Comparison of ENCODE assay signal across 17 cellular contexts in the genomic region with DNA sequence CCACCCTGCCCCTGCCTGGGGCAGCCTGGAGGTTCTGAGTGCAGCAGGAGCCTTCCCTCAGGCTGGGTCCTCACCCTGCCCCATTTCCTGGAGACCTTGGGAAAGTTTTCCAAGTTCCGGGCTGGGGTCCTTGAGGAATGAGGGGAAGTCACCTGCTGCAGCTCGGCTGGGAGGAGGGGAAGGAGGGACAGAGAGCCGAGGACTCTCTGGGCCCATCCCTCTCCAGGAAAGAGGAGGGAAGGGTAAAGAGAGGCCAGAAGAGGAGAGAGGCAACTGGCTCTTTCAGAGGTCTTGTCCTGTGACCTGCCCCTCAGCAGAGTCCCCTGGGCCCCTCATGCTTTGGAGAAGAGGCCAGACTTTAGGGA.
A peak's percentile ranks its signal among the peaks of the same experiment; 100 is the strongest.
DNase-seq lines count a peak whose midpoint lies in the region; ATAC-seq and TF ChIP-seq lines count a peak whose summit lies in the region.
"Had no signal": no experiment of that assay in that cellular context is flagged by ENCODE, and none has a peak within 500 bp of the region (broad histone marks: within the 10 kb centered on the region; RNA-seq: fewer than 3 reads in every experiment).

No MANE protein-coding gene starts in this region.

- TF ChIP-seq CTCF in heart right ventricle (IDR thresholded peaks at IDR 0.05) (no peak), nephron progenitor cell (IDR thresholded peaks at IDR 0.05) (no peak), upper lobe of right lung (IDR thresholded peaks at IDR 0.05) (no peak), left lung (IDR thresholded peaks at IDR 0.05) (no peak)

- DNase-seq in Right ventricle myocardium superior = peak; percentile 41
- no peak for DNase-seq in cardiac septum (ENCODE audit: low spot score)
- no peak for DNase-seq in heart right ventricle
- no peak for DNase-seq in nephron progenitor cell
- no peak for DNase-seq in upper lobe of right lung
- no peak for DNase-seq in activated T-cell treated with anti-CD3 and anti-CD28 coated beads, Interleukin-2, amount 50 U/mL, for 4 hours
- DNase-seq in left lung = no peak
- no peak for DNase-seq in NCI-H1092 treated with DMSO at 0.1 percent for 48 hours (lab: John Stamatoyannopoulos, UW)
- DNase-seq: Caco-2; CD4-positive, alpha-beta T cell; NCI-H187; NCI-H226; NCI-H524; NCI-H82; OCI-M1; SIG-M5 had no signal

- H3K9me3 ChIP-seq in heart right ventricle (no peaks in the 10 kb centered on the region), upper lobe of right lung (no peaks in the 10 kb centered on the region), left lung (no peaks in the 10 kb centered on the region)
- H3K9me3 ChIP-seq: Caco-2 had no signal

- H3K9me3 Mint-ChIP-seq in nephron progenitor cell = no peaks in the 10 kb centered on the region
- no peaks in the 10 kb centered on the region for H3K9me3 Mint-ChIP-seq in activated T-cell treated with anti-CD3 and anti-CD28 coated beads, Interleukin-2, amount 50 U/mL, for 4 hours
- H3K9me3 Mint-ChIP-seq: CD4-positive, alpha-beta T cell had no signal

- H3K4me1 Mint-ChIP-seq in nephron progenitor cell = peaks cover 88% of the 10 kb centered on the region
- H3K4me1 Mint-ChIP-seq in activated T-cell treated with anti-CD3 and anti-CD28 coated beads, Interleukin-2, amount 50 U/mL, for 4 hours (ENCODE audit: low read depth) = no peaks in the 10 kb centered on the region
- H3K4me1 Mint-ChIP-seq: B cell had no signal

- H3K27me3 Mint-ChIP-seq in nephron progenitor cell (ENCODE audit: low read depth, poor library complexity) = peaks cover 11% of the 10 kb centered on the region
- peaks cover 4% of the 10 kb centered on the region for H3K27me3 Mint-ChIP-seq in activated T-cell treated with anti-CD3 and anti-CD28 coated beads, Interleukin-2, amount 50 U/mL, for 4 hours (ENCODE audit: low read depth)
- H3K27me3 Mint-ChIP-seq: B cell; CD4-positive, alpha-beta T cell had no signal

- no peak overlapping the region for H3K4me3 Mint-ChIP-seq in nephron progenitor cell
- no peak overlapping the region for H3K4me3 Mint-ChIP-seq in activated T-cell treated with anti-CD3 and anti-CD28 coated beads, Interleukin-2, amount 50 U/mL, for 4 hours
- H3K4me3 Mint-ChIP-seq: B cell; CD4-positive, alpha-beta T cell had no signal

- H3K4me1 ChIP-seq in heart right ventricle = peaks cover 8 to 77% (median 53%) of the 10 kb centered on the region in 9 donors
- H3K4me1 ChIP-seq in upper lobe of right lung = peaks cover 19% of the 10 kb centered on the region
- peaks cover 3 to 20% of the 10 kb centered on the region in 2 donors for H3K4me1 ChIP-seq in left lung

- no peaks in the 10 kb centered on the region for H3K27me3 ChIP-seq in heart right ventricle
- no peaks in the 10 kb centered on the region for H3K27me3 ChIP-seq in upper lobe of right lung
- peaks cover 0 to 2% of the 10 kb centered on the region in 2 donors for H3K27me3 ChIP-seq in left lung

- 50 to 66% methylated on average over 3 of the region's 3 CpGs for WGBS in heart right ventricle, 2 donors

- H3K27ac ChIP-seq in heart right ventricle = peak overlapping the region in 8 of 10 donors; percentile 9 to 69 (median 29)
- peak overlapping the region; percentile 4 for H3K27ac ChIP-seq in upper lobe of right lung
- H3K27ac ChIP-seq in left lung = peak overlapping the region in 1 of 2 donors; percentile 28

- no peaks in the 10 kb centered on the region for H3K36me3 ChIP-seq in heart right ventricle
- H3K36me3 ChIP-seq in upper lobe of right lung = no peaks in the 10 kb centered on the region
- no peaks in the 10 kb centered on the region for H3K36me3 ChIP-seq in left lung

- intact Hi-C loops in Right ventricle myocardium superior (cut with DNase I) = no loop called here
- intact Hi-C loops in cardiac septum (cut with DNase I) = no loop called here
- intact Hi-C loops in heart right ventricle (cut with DNase I) = loop anchor here in 2 of 10 donors (5.0 to 10.0 kb wide), 2 partner anchors 72 to 109 kb away; no protein-coding TSS in a partner anchor
- intact Hi-C loops in upper lobe of right lung (cut with DNase I) = no loop called here
- intact Hi-C loops in left lung (cut with DNase I) = no loop called here

- no peaks in the 10 kb centered on the region for H3K36me3 Mint-ChIP-seq in nephron progenitor cell (ENCODE audit: low read depth)
- no peaks in the 10 kb centered on the region for H3K36me3 Mint-ChIP-seq in activated T-cell treated with anti-CD3 and anti-CD28 coated beads, Interleukin-2, amount 50 U/mL, for 4 hours (ENCODE audit: insufficient read depth)

- H3K27ac Mint-ChIP-seq in nephron progenitor cell = peak overlapping the region; percentile 98
- H3K27ac Mint-ChIP-seq: B cell; CD4-positive, alpha-beta T cell had no signal

- no peak for ATAC-seq in Right ventricle myocardium superior (ENCODE audit: poor library complexity)
- peak in 1 of 8 donors; percentile 13 for ATAC-seq in heart right ventricle
- no peak for ATAC-seq in upper lobe of right lung
- ATAC-seq in activated T-cell treated with anti-CD3 and anti-CD28 coated beads, Interleukin-2, amount 50 U/mL, for 4 hours = no peak
- ATAC-seq in left lung = no peak

- no peak overlapping the region for H3K4me3 ChIP-seq in heart right ventricle
- H3K4me3 ChIP-seq in upper lobe of right lung = no peak overlapping the region
- H3K4me3 ChIP-seq in left lung = no peak overlapping the region
